ENCODE assay signal across 28 cellular contexts in the genomic region with DNA sequence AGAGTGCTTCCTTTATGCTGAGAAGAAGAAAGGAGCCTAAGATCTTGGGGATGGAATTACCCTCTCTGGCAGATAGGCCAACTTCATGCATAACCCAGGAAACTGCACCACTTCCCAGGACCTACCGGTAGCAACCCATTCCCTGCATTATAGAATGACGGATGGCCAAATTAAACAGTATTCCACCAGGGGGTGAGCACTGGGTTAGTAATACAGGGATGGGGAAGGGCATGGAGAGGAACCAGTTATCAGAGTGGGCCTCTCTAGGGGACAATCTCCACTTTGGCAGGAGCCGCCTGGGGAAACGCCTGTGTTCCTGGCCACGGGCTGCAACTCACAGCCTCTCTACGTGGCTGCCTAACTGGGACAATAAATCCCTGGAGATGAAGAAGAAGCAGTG. TPM values are rescaled to one million over a fixed set of nuclear protein-coding genes. Genes with fewer than 3 reads are reported as not detected.
A peak's percentile ranks its signal among the peaks of the same experiment; 100 is the strongest.
DNase-seq lines count a peak whose midpoint lies in the region; ATAC-seq and TF ChIP-seq lines count a peak whose summit lies in the region.
"Had no signal": no experiment of that assay in that cellular context is flagged by ENCODE, and none has a peak within 500 bp of the region (broad histone marks: within the 10 kb centered on the region; RNA-seq: fewer than 3 reads in every experiment).

No MANE protein-coding gene starts in this region.

- no peaks in the 10 kb centered on the region for H3K36me3 ChIP-seq in HCT116 (ENCODE audit: control insufficient read depth in 1 of 2, insufficient read depth in 2 of 2, low read length in 2 of 2)
- H3K36me3 ChIP-seq in osteoblast (ENCODE audit: insufficient read depth, low read length), result no peaks in the 10 kb centered on the region
- H3K36me3 ChIP-seq: BE2C, colonic mucosa, MG63, neutrophil had no signal

- H3K4me1 ChIP-seq in HCT116 (ENCODE audit: control insufficient read depth in 1 of 2, insufficient read depth in 2 of 2, low read length in 2 of 2), result peaks cover 0 to 10% of the 10 kb centered on the region in 2 experiments; a peak in 2 of 4 replicates
- H3K4me1 ChIP-seq in osteoblast (ENCODE audit: insufficient read depth, low read length), result peaks cover 21% of the 10 kb centered on the region
- H3K4me1 ChIP-seq: BE2C, colonic mucosa had no signal

- intact Hi-C loops in HCT116 (cut with micrococcal nuclease), result no loop called here

- RAD21 ChIA-PET in HCT116 (lab: Charles Lee; ENCODE audit: low non-redundant PET in 1 of 2, low total read pairs in 2 of 2, uncharacterized antibody in 2 of 2, unreplicated experiment in 2 of 2), result no interaction called here

- H3K9ac ChIP-seq in HCT116 (ENCODE audit: low read length), result no peak overlapping the region

- in situ Hi-C loops in astrocyte of the cerebellum (cut with HindIII; ENCODE audit: low sequenced_read_pairs), result no loop called here

- H4K20me1 ChIP-seq in HCT116 (ENCODE audit: insufficient read depth) (no peaks in the 10 kb centered on the region), osteoblast (ENCODE audit: insufficient read depth, low read length) (no peaks in the 10 kb centered on the region)

- no peaks in the 10 kb centered on the region for H3K9me2 ChIP-seq in HCT116 (ENCODE audit: insufficient read depth)

- POLR2A ChIA-PET in HCT116 (lab: Charles Lee), result no interaction called here

- H3K4me1 Mint-ChIP-seq in activated T-cell treated with anti-CD3 and anti-CD28 coated beads, Interleukin-2, amount 50 U/mL, for 72 hours (ENCODE audit: low read depth), result peaks cover 85% of the 10 kb centered on the region

- H3K4me2 ChIP-seq in HCT116 (ENCODE audit: low read length) (no peak overlapping the region), osteoblast (ENCODE audit: insufficient read depth, low read length) (no peak overlapping the region)

- H3K9me3 ChIP-seq in HCT116 (ENCODE audit: control insufficient read depth in 1 of 2, insufficient read depth in 1 of 2, low read depth in 1 of 2, low read length in 2 of 2) (no peaks in the 10 kb centered on the region), osteoblast (ENCODE audit: low read depth, low read length) (no peaks in the 10 kb centered on the region)
- H3K9me3 ChIP-seq: BE2C, colonic mucosa, MG63, neutrophil had no signal

- no peak for DNase-seq in activated T-cell treated with anti-CD3 and anti-CD28 coated beads, Interleukin-2, amount 50 U/mL, for 72 hours
- DNase-seq in activated T-cell treated with anti-CD3 and anti-CD28 coated beads for 4 hours (no peak), HCT116 (ENCODE audit: low read depth, low spot score) (no peak), astrocyte of the cerebellum (ENCODE audit: low read depth) (no peak), osteoblast (ENCODE audit: insufficient read length, low spot score, missing footprints) (no peak), NCI-H146 (lab: John Stamatoyannopoulos, UW) (no peak)
- DNase-seq: activated CD8-positive, alpha-beta memory T cell treated with anti-CD3 and anti-CD28 coated beads, Interleukin-2, amount 10 ng/mL, durations not matched to agents 7 days and 5 days; activated naive CD4-positive, alpha-beta T cell treated with anti-CD3 and anti-CD28 coated beads, Interleukin-2, amount 10 ng/mL, durations not matched to agents 7 days and 5 days; BE2C; Calu3; colonic mucosa; DND-41; effector memory CD4-positive, alpha-beta T cell; foreskin fibroblast; head of caudate nucleus; kidney glomerular epithelial cell; mammary epithelial cell; MG63; NCI-H1417 treated with DMSO at 0.1 percent for 48 hours; NCI-H2107; NCI-H446 treated with DMSO at 0.1 percent for 48 hours; stimulated activated CD4-positive, alpha-beta T cell treated with anti-CD3 and anti-CD28 coated beads, Interleukin-4, amount 100 ng/mL, for 4 hours; stimulated activated naive CD4-positive, alpha-beta T cell; T-helper 2 cell had no signal

- no TSS peak for BruUV-seq in HCT116 (replicated peaks; lab: Mats Ljungman, UMichigan)

- H3K79me2 ChIP-seq in HCT116 (ENCODE audit: insufficient read depth, low read length) (no peaks in the 10 kb centered on the region), osteoblast (ENCODE audit: insufficient read depth, low read length) (no peaks in the 10 kb centered on the region)

- no peak overlapping the region for H3K27ac ChIP-seq in HCT116 (ENCODE audit: low read depth, low read length)
- H3K27ac ChIP-seq in osteoblast (ENCODE audit: low read depth, low read length), result no peak overlapping the region
- H3K27ac ChIP-seq: colonic mucosa, neutrophil had no signal

- peaks cover 0 to 1% of the 10 kb centered on the region in 2 donors for H3K9me3 Mint-ChIP-seq in activated T-cell treated with anti-CD3 and anti-CD28 coated beads, Interleukin-2, amount 50 U/mL, for 72 hours

- no peak; a peak in 1 of 6 replicates for TF ChIP-seq CTCF in HCT116 (IDR thresholded peaks at IDR 0.05 in 2 of 3, conservative IDR thresholded peaks at IDR 0.05 in 1 of 3; ENCODE audit: borderline replicate concordance in 1 of 3, insufficient read depth in 1 of 3, low read depth in 2 of 3, low read length in 2 of 3)
- peak; percentile 7 for TF ChIP-seq CTCF in astrocyte of the cerebellum (IDR thresholded peaks at IDR 0.05; ENCODE audit: low read depth, low read length, missing control alignments)
- TF ChIP-seq CTCF in osteoblast (IDR thresholded peaks at IDR 0.05; ENCODE audit: extremely low read depth, low read depth, low read length), result no peak

- peak overlapping the region; percentile 25 for H3K27ac Mint-ChIP-seq in activated T-cell treated with anti-CD3 and anti-CD28 coated beads, Interleukin-2, amount 50 U/mL, for 72 hours
- H3K27ac Mint-ChIP-seq: activated naive CD4-positive, alpha-beta T cell treated with anti-CD3 and anti-CD28 coated beads, Interleukin-2, amount 10 ng/mL, durations not matched to agents 7 days and 5 days; progenitor cell of endocrine pancreas had no signal

- peak overlapping the region in 1 of 2 donors; percentile 20 for H3K4me3 Mint-ChIP-seq in activated T-cell treated with anti-CD3 and anti-CD28 coated beads, Interleukin-2, amount 50 U/mL, for 72 hours
- H3K4me3 Mint-ChIP-seq: activated CD8-positive, alpha-beta memory T cell treated with anti-CD3 and anti-CD28 coated beads, Interleukin-2, amount 10 ng/mL, durations not matched to agents 7 days and 5 days; activated naive CD4-positive, alpha-beta T cell treated with anti-CD3 and anti-CD28 coated beads, Interleukin-2, amount 10 ng/mL, durations not matched to agents 7 days and 5 days had no signal

- no peak for TF ChIP-seq POLR2A in HCT116 (IDR thresholded peaks at IDR 0.05; ENCODE audit: borderline replicate concordance, extremely low read depth, insufficient read depth, insufficient read length)

- peaks cover 0 to 6% of the 10 kb centered on the region in 2 donors for H3K36me3 Mint-ChIP-seq in activated T-cell treated with anti-CD3 and anti-CD28 coated beads, Interleukin-2, amount 50 U/mL, for 72 hours (ENCODE audit: insufficient read depth in 2 of 2)
- H3K36me3 Mint-ChIP-seq: activated naive CD4-positive, alpha-beta T cell treated with anti-CD3 and anti-CD28 coated beads, Interleukin-2, amount 10 ng/mL, durations not matched to agents 7 days and 5 days had no signal

- CTCF ChIA-PET in HCT116 (lab: Charles Lee), result no interaction called here

- ATAC-seq in activated T-cell treated with anti-CD3 and anti-CD28 coated beads, Interleukin-2, amount 50 U/mL, for 72 hours (replicated peaks in 1 of 2), result no peak
- ATAC-seq in HCT116 (peak; percentile 50), HG03280 (IDR thresholded peaks at IDR 0.05; ENCODE audit: unreplicated experiment) (no peak), HG02642 (IDR thresholded peaks at IDR 0.05; ENCODE audit: poor library complexity, unreplicated experiment) (no peak)
- ATAC-seq: activated CD8-positive, alpha-beta memory T cell treated with anti-CD3 and anti-CD28 coated beads, Interleukin-2, amount 10 ng/mL, durations not matched to agents 7 days and 5 days had no signal

- H3K27me3 Mint-ChIP-seq in activated T-cell treated with anti-CD3 and anti-CD28 coated beads, Interleukin-2, amount 50 U/mL, for 72 hours (ENCODE audit: low read depth), result no peaks in the 10 kb centered on the region
- H3K27me3 Mint-ChIP-seq: activated CD8-positive, alpha-beta memory T cell treated with anti-CD3 and anti-CD28 coated beads, Interleukin-2, amount 10 ng/mL, durations not matched to agents 7 days and 5 days; activated naive CD4-positive, alpha-beta T cell treated with anti-CD3 and anti-CD28 coated beads, Interleukin-2, amount 10 ng/mL, durations not matched to agents 7 days and 5 days; progenitor cell of endocrine pancreas had no signal

- no peak overlapping the region for H2AFZ ChIP-seq in HCT116 (ENCODE audit: low read depth, low read length, poor library complexity, severe bottlenecking)
- H2AFZ ChIP-seq in osteoblast (ENCODE audit: low read length), result peak overlapping the region; percentile 29

- no peak for TF ChIP-seq RAD21 in HCT116 (IDR thresholded peaks at IDR 0.05; ENCODE audit: low read depth)

- H3K4me3 ChIP-seq in HCT116 (replicated peaks in 1 of 2; ENCODE audit: low read depth in 1 of 2, low read length in 2 of 2), result no peak overlapping the region
- H3K4me3 ChIP-seq in astrocyte of the cerebellum (ENCODE audit: low read depth, low read length), result no peak overlapping the region
- no peak overlapping the region for H3K4me3 ChIP-seq in osteoblast (ENCODE audit: insufficient read depth, low read length)
- H3K4me3 ChIP-seq: colonic mucosa, MG63 had no signal

- H3K27me3 ChIP-seq in HCT116 (ENCODE audit: insufficient read depth, low read length), result no peaks in the 10 kb centered on the region
- no peaks in the 10 kb centered on the region for H3K27me3 ChIP-seq in osteoblast (ENCODE audit: insufficient read depth, low read length)
- H3K27me3 ChIP-seq: BE2C, colonic mucosa, MG63, neutrophil had no signal

TF ChIP-seq in HCT116, 20 proteins besides CTCF, POLR2A, EP300 and RAD21 (continues in another document):
- TF ChIP-seq, protein P1, sequence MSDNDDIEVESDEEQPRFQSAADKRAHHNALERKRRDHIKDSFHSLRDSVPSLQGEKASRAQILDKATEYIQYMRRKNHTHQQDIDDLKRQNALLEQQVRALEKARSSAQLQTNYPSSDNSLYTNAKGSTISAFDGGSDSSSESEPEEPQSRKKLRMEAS (IDR thresholded peaks at IDR 0.05), result no peak
- no peak for TF ChIP-seq POLR2AphosphoS5 (IDR thresholded peaks at IDR 0.05; ENCODE audit: low read depth, low read length)

RNA-seq across cellular contexts. Expression of a gene that starts 49.8 kb away (rescaled TPM):
- 100 to 1,000 TPM; 350 to 510 TPM for total RNA-seq in activated T-cell treated with anti-CD3 and anti-CD28 coated beads, Interleukin-2, amount 50 U/mL, for 72 hours
- total RNA-seq in HCT116 (2021; ENCODE audit: unreplicated experiment) (4.4 TPM), osteoblast (8.5 and 10.5 TPM in 2 replicates)
- polyA plus RNA-seq in HCT116 (2012), result 1.5 and 1.7 TPM in 2 replicates

Comparison
In these comparisons a context has a peak if more than half of its experiments do, and no peak if none do; other contexts are left out.
1. RNA of a gene that starts 49.8 kb away (total RNA-seq): 350 to 510 TPM in activated T-cell treated with anti-CD3 and anti-CD28 coated beads, Interleukin-2, amount 50 U/mL, for 72 hours; 8.5 to 10.5 TPM in osteoblast and 4.4 TPM in HCT116 (single experiment); every median in the first group is over 10 times any median in the second.